Comparison of ENCODE assay signal across 8 cellular contexts in the genomic region with DNA sequence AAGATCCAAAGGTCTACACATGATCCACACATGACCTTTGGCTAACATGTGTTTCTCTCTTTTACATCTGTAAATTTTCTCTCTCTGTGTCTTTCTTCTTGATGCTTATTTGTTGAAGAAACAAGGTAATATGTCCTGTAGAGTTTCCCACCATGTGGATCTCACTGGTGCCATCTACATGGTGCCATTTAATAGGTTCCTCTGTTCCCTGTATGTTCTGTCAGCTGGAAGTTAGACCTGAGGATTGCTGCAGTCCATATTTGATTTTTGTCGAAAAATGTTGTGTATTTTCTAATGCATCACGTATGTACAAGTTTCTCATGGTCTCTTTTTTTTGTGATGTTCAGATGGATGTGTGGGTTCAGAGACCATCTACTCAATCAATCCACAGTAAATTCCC. TPM values are rescaled to one million over a fixed set of nuclear protein-coding genes. Genes with fewer than 3 reads are reported as not detected.
"Had no signal": no experiment of that assay in that cellular context is flagged by ENCODE, and none has a peak within 500 bp of the region (broad histone marks: within the 10 kb centered on the region; RNA-seq: fewer than 3 reads in every experiment).

No MANE protein-coding gene starts in this region.

- H3K9ac ChIP-seq: KMS-11 had no signal

- DNase-seq: IMR-90, KBM-7, KG1 had no signal

- H3K4me3 ChIP-seq: K562 had no signal

- FAIRE-seq: HTR-8/SVneo, K562 had no signal

- H3K27ac ChIP-seq: HL-60, KMS-11 had no signal

- H3K4me2 ChIP-seq: KMS-11 had no signal

- ATAC-seq: K562 had no signal

RNA-seq across cellular contexts. Expression of a gene that starts 30.0 kb away (rescaled TPM):
- total RNA-seq: IMR-90 had no signal
- polyA plus RNA-seq: IgD-negative memory B cell, IMR-90 had no signal
